In the genomic region with DNA sequence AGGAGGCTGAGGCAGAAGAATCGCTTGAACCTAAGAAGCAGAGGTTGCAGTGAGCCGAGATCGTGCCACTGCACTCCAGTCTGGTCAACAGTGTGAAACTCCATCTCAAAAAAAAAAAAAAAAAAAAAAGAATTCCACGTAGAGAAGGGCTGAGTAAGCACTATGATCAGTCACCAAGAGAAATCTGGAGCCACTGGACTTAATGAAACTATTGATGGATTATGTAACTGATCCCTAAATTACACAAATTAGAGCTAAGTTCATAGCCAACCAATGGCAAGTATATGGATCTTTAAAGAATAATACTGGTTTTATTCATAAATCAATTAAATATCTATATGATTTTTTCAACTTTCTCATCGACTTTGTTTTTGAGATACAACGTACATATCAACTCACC, we compare ENCODE assay signal across 22 cellular contexts.
DNase-seq lines count a peak whose midpoint lies in the region; ATAC-seq and TF ChIP-seq lines count a peak whose summit lies in the region.
"Had no signal": no experiment of that assay in that cellular context is flagged by ENCODE, and none has a peak within 500 bp of the region (broad histone marks: within the 10 kb centered on the region; RNA-seq: fewer than 3 reads in every experiment).

No MANE protein-coding gene starts in this region.

- H3K9me3 Mint-ChIP-seq in CD8-positive, alpha-beta memory T cell, result no peaks in the 10 kb centered on the region
- H3K9me3 Mint-ChIP-seq: HFFc6 had no signal

- no peak overlapping the region for H3K9ac ChIP-seq in subcutaneous abdominal adipose tissue (ENCODE audit: low read length in 5 of 5)
- H3K9ac ChIP-seq: BLaER1 had no signal

- H3K36me3 ChIP-seq in left ventricle myocardium inferior, result no peaks in the 10 kb centered on the region
- no peaks in the 10 kb centered on the region for H3K36me3 ChIP-seq in subcutaneous abdominal adipose tissue (ENCODE audit: control insufficient read depth in 5 of 5, insufficient read depth in 5 of 5, low read length in 5 of 5)
- no peaks in the 10 kb centered on the region for H3K36me3 ChIP-seq in CD8-positive, alpha-beta memory T cell (ENCODE audit: insufficient read depth, low read length)
- H3K36me3 ChIP-seq: BLaER1 had no signal

- H3K4me1 ChIP-seq in left ventricle myocardium inferior, result peaks cover 86% of the 10 kb centered on the region
- H3K4me1 ChIP-seq in right cardiac atrium (ENCODE audit: control insufficient read depth, insufficient read depth, low read length), result peaks cover 5% of the 10 kb centered on the region
- peaks cover 0 to 12% (median 0%) of the 10 kb centered on the region in 5 donors for H3K4me1 ChIP-seq in subcutaneous abdominal adipose tissue (ENCODE audit: control insufficient read depth in 5 of 5, insufficient read depth in 5 of 5, low read length in 5 of 5)
- no peaks in the 10 kb centered on the region for H3K4me1 ChIP-seq in CD8-positive, alpha-beta memory T cell (ENCODE audit: insufficient read depth, low read length)
- H3K4me1 ChIP-seq: BLaER1 had no signal

- H3K4me3 Mint-ChIP-seq in CD8-positive, alpha-beta memory T cell, result no peak overlapping the region
- H3K4me3 Mint-ChIP-seq: B cell; CD4-positive, CD25-positive, alpha-beta regulatory T cell; CD8-positive, alpha-beta T cell; GM23338; HFFc6 had no signal

- CTCF ChIA-PET in CD8-positive, alpha-beta memory T cell (lab: Charles Lee), result no interaction called here

- no peak for ATAC-seq in right cardiac atrium
- ATAC-seq: CD8-positive, alpha-beta T cell; GM23338; HCT116 had no signal

- DNase-seq in left ventricle myocardium inferior (no peak), right cardiac atrium (no peak), dorsolateral prefrontal cortex (no peak), cortex of kidney (lab: John Stamatoyannopoulos, UW) (no peak), COLO668 (lab: John Stamatoyannopoulos, UW; ENCODE audit: unreplicated experiment) (no peak)
- no peak for DNase-seq in CD8-positive, alpha-beta memory T cell
- DNase-seq: Calu3; CD4-positive, CD25-positive, alpha-beta regulatory T cell; CD8-positive, alpha-beta T cell; COR-L47; DMS53; DMS79 treated with DMSO at 0.1 percent for 48 hours; GF-D8; H9; HFFc6 had no signal

- WGBS in right cardiac atrium, result 91% methylated on average over 6 of the region's 6 CpGs

- H3K36me3 Mint-ChIP-seq in CD8-positive, alpha-beta memory T cell, result no peaks in the 10 kb centered on the region
- H3K36me3 Mint-ChIP-seq: CD4-positive, CD25-positive, alpha-beta regulatory T cell; CD8-positive, alpha-beta T cell had no signal

- peaks cover 2 to 3% of the 10 kb centered on the region in 2 donors for H3K27me3 Mint-ChIP-seq in CD8-positive, alpha-beta memory T cell

- H3K9me3 ChIP-seq in left ventricle myocardium inferior (replicated peaks), result peaks cover 6% of the 10 kb centered on the region
- H3K9me3 ChIP-seq in right cardiac atrium (ENCODE audit: control insufficient read depth, low read length), result no peaks in the 10 kb centered on the region
- no peaks in the 10 kb centered on the region for H3K9me3 ChIP-seq in subcutaneous abdominal adipose tissue (ENCODE audit: control insufficient read depth in 5 of 5, low read length in 5 of 5)
- H3K9me3 ChIP-seq in CD8-positive, alpha-beta memory T cell (ENCODE audit: low read length), result no peaks in the 10 kb centered on the region
- H3K9me3 ChIP-seq: BLaER1 had no signal

- H3K27ac ChIP-seq in left ventricle myocardium inferior (replicated peaks), result peak overlapping the region; percentile 78
- no peak overlapping the region for H3K27ac ChIP-seq in right cardiac atrium (ENCODE audit: low read length)
- peak overlapping the region in 31 of 59 donors; percentile 1 to 81 (median 46) for H3K27ac ChIP-seq in dorsolateral prefrontal cortex
- peak overlapping the region; percentile 13 for H3K27ac ChIP-seq in subcutaneous abdominal adipose tissue (ENCODE audit: low read depth, low read length)
- H3K27ac ChIP-seq in CD8-positive, alpha-beta memory T cell (ENCODE audit: low read depth, low read length), result no peak overlapping the region
- H3K27ac ChIP-seq: 22Rv1, BLaER1, C4-2B had no signal

- intact Hi-C loops in left ventricle myocardium inferior (cut with micrococcal nuclease) (no loop called here), right cardiac atrium (cut with DNase I) (no loop called here), dorsolateral prefrontal cortex (cut with DNase I) (no loop called here)

- H3K4me3 ChIP-seq in left ventricle myocardium inferior (no peak overlapping the region), right cardiac atrium (ENCODE audit: low read length) (no peak overlapping the region), dorsolateral prefrontal cortex (no peak overlapping the region), subcutaneous abdominal adipose tissue (ENCODE audit: low read depth in 1 of 5, low read length in 5 of 5) (no peak overlapping the region)
- H3K4me3 ChIP-seq in CD8-positive, alpha-beta memory T cell (ENCODE audit: low read length), result no peak overlapping the region
- H3K4me3 ChIP-seq: BLaER1, GM23338 had no signal

- POLR2A ChIA-PET in CD8-positive, alpha-beta memory T cell (lab: Charles Lee), result no interaction called here

- H3K27ac Mint-ChIP-seq in CD8-positive, alpha-beta memory T cell, result no peak overlapping the region
- H3K27ac Mint-ChIP-seq: B cell; CD4-positive, CD25-positive, alpha-beta regulatory T cell; CD8-positive, alpha-beta T cell; GM23338; H9; HFFc6 had no signal

- H3K27me3 ChIP-seq in left ventricle myocardium inferior (ENCODE audit: low read depth), result no peaks in the 10 kb centered on the region
- H3K27me3 ChIP-seq in right cardiac atrium (ENCODE audit: control insufficient read depth, insufficient read depth), result no peaks in the 10 kb centered on the region
- H3K27me3 ChIP-seq in dorsolateral prefrontal cortex, result peaks cover 0 to 4% (median 0%) of the 10 kb centered on the region in 45 donors
- no peaks in the 10 kb centered on the region for H3K27me3 ChIP-seq in subcutaneous abdominal adipose tissue (ENCODE audit: control insufficient read depth in 5 of 5, insufficient read depth in 4 of 5, low read length in 5 of 5)
- H3K27me3 ChIP-seq in CD8-positive, alpha-beta memory T cell (ENCODE audit: insufficient read depth, low read length, poor library complexity, severe bottlenecking), result no peaks in the 10 kb centered on the region
- H3K27me3 ChIP-seq: BLaER1 had no signal

- H3K4me1 Mint-ChIP-seq in CD8-positive, alpha-beta memory T cell, result no peaks in the 10 kb centered on the region
- H3K4me1 Mint-ChIP-seq: B cell, GM23338 had no signal

- TF ChIP-seq CTCF in left ventricle myocardium inferior (IDR thresholded peaks at IDR 0.05; ENCODE audit: borderline replicate concordance), result no peak
- no peak for TF ChIP-seq CTCF in dorsolateral prefrontal cortex (IDR thresholded peaks at IDR 0.05 in 54 of 56, conservative IDR thresholded peaks at IDR 0.05 in 2 of 56; ENCODE audit: low read depth in 1 of 56, partially characterized antibody in 56 of 56)

Comparison
In these comparisons a context has a peak if more than half of its experiments do, and no peak if none do; other contexts are left out.
1. H3K27ac ChIP-seq: peak in left ventricle myocardium inferior (single experiment), dorsolateral prefrontal cortex (31 of 59) and subcutaneous abdominal adipose tissue (single experiment); none in right cardiac atrium (single experiment) and CD8-positive, alpha-beta memory T cell (single experiment).